ENCODE assay signal across 9 cellular contexts in genomic region chr2:29115797-29116781, GRCh38. TPM values are rescaled to one million over a fixed set of nuclear protein-coding genes. Genes with fewer than 3 reads are reported as not detected.
A peak's percentile ranks its signal among the peaks of the same experiment; 100 is the strongest.
DNase-seq lines count a peak whose midpoint lies in the region; ATAC-seq and TF ChIP-seq lines count a peak whose summit lies in the region.
"Had no signal": no experiment of that assay in that cellular context is flagged by ENCODE, and none has a peak within 500 bp of the region (broad histone marks: within the 10 kb centered on the region; RNA-seq: fewer than 3 reads in every experiment).

No MANE protein-coding gene starts in this region.

- H3K4me3 ChIP-seq in Peyer's patch (peak overlapping the region; percentile 65 to 78 (median 70)), foreskin fibroblast (ENCODE audit: low read depth in 1 of 2, low read length in 2 of 2) (peak overlapping the region; percentile 75 to 87), neural progenitor cell (peak overlapping the region; percentile 49)
- H3K4me3 ChIP-seq: BLaER1 had no signal

- H3K36me3 ChIP-seq in Peyer's patch: no peaks in the 10 kb centered on the region
- no peaks in the 10 kb centered on the region for H3K36me3 ChIP-seq in neural progenitor cell
- H3K36me3 ChIP-seq: BLaER1 had no signal

- H3K9me3 ChIP-seq in Peyer's patch: no peaks in the 10 kb centered on the region
- H3K9me3 ChIP-seq in neural progenitor cell (ENCODE audit: low read depth): no peaks in the 10 kb centered on the region

- H3K79me2 ChIP-seq in neural progenitor cell (ENCODE audit: low read depth): no peaks in the 10 kb centered on the region

- peak; percentile 44 for ATAC-seq in HG02938 (IDR thresholded peaks at IDR 0.05; ENCODE audit: unreplicated experiment)

- H3K27me3 Mint-ChIP-seq in neural progenitor cell (ENCODE audit: insufficient read depth, low read depth): peaks cover 13% of the 10 kb centered on the region

- no peaks in the 10 kb centered on the region for H3F3A ChIP-seq in neural progenitor cell (ENCODE audit: low read depth)

- H3K4me1 Mint-ChIP-seq in neural progenitor cell: peaks cover 19% of the 10 kb centered on the region

- H3K27ac Mint-ChIP-seq in neural progenitor cell: peak overlapping the region; percentile 90

- H3K36me3 Mint-ChIP-seq in neural progenitor cell: peaks cover 2% of the 10 kb centered on the region

- no peak overlapping the region for H3K9ac ChIP-seq in neural progenitor cell
- H3K9ac ChIP-seq: BLaER1 had no signal

- H3K9me3 Mint-ChIP-seq in neural progenitor cell: no peaks in the 10 kb centered on the region

- H3K4me3 Mint-ChIP-seq in neural progenitor cell: peak overlapping the region; percentile 93

- peak overlapping the region; percentile 92 for H2AFZ ChIP-seq in neural progenitor cell (replicated peaks)

- no peak for TF ChIP-seq POLR2A in Peyer's patch (IDR thresholded peaks at IDR 0.05)

- peak overlapping the region; percentile 80 for H3K4me2 ChIP-seq in neural progenitor cell
- H3K4me2 ChIP-seq: BLaER1 had no signal

- TF ChIP-seq CTCF in Peyer's patch (IDR thresholded peaks at IDR 0.05): no peak
- no peak for TF ChIP-seq CTCF in foreskin fibroblast (IDR thresholded peaks at IDR 0.05; ENCODE audit: low read depth, low read length)
- no peak for TF ChIP-seq CTCF in neural progenitor cell (IDR thresholded peaks at IDR 0.05)

- H3K4me1 ChIP-seq in Peyer's patch (peaks cover 0 to 5% (median 2%) of the 10 kb centered on the region in 4 donors), neural progenitor cell (peaks cover 2% of the 10 kb centered on the region)
- H3K4me1 ChIP-seq: BLaER1 had no signal

- DNase-seq in NCI-H1105 treated with DMSO at 0.1 percent for 48 hours (lab: John Stamatoyannopoulos, UW) (peak; percentile 53), NCI-H1105 (lab: John Stamatoyannopoulos, UW) (no peak), Peyer's patch (peak in 2 of 3 donors; percentile 86 to 89), activated gamma-delta T cell treated with Interleukin-2 at 50 U/mL for 16 hours (peak; percentile 62), foreskin fibroblast (peak; percentile 51 to 78), neural progenitor cell (ENCODE audit: low spot score) (peak; percentile 41), superior temporal gyrus (ENCODE audit: extremely low spot score) (peak; percentile 87)

- no peaks in the 10 kb centered on the region for H4K20me1 ChIP-seq in neural progenitor cell (ENCODE audit: low read depth)
- H4K20me1 ChIP-seq: BLaER1 had no signal

- H3K27ac ChIP-seq in Peyer's patch (peak overlapping the region; percentile 88 to 95 (median 92)), neural progenitor cell (no peak overlapping the region)
- H3K27ac ChIP-seq: BLaER1 had no signal

- H3K27me3 ChIP-seq in Peyer's patch (no peaks in the 10 kb centered on the region), neural progenitor cell (peaks cover 97% of the 10 kb centered on the region)
- H3K27me3 ChIP-seq: BLaER1 had no signal

RNA-seq across cellular contexts. Expression of gene CLIP4, which starts 0.9 kb away (rescaled TPM):
- total RNA-seq in Peyer's patch: 10 to 100 TPM in 3 of 4 donors, 1 to 10 TPM in 1; 7.0 to 40.4 (median 16.9) TPM
- total RNA-seq in neural progenitor cell (ENCODE audit: low replicate concordance): 1.5 and 2.1 TPM in 2 replicates

RNA-seq across cellular contexts. Expression of gene PCARE, which starts 41.8 kb away (rescaled TPM):
- not detected for total RNA-seq in Peyer's patch
- total RNA-seq in neural progenitor cell (ENCODE audit: low replicate concordance): not detected in 2 replicates
